ENCODE assay signal across 8 cellular contexts in genomic region chr18:54357082-54357659, GRCh38. TPM values are rescaled to one million over a fixed set of nuclear protein-coding genes. Genes with fewer than 3 reads are reported as not detected.
DNase-seq lines count a peak whose midpoint lies in the region; ATAC-seq and TF ChIP-seq lines count a peak whose summit lies in the region.

No MANE protein-coding gene starts in this region.

- in situ Hi-C loops in GM13977 (cut with MboI; ENCODE audit: low pct_unique_long_range_greater_than_20kb, low sequenced_read_pairs, unreplicated experiment) (no loop called here), mammary epithelial cell (cut with MboI; ENCODE audit: low sequenced_read_pairs in 2 of 2) (no loop called here)

- H3K36me3 Mint-ChIP-seq in type B pancreatic cell: peaks cover 14% of the 10 kb centered on the region

- dilution Hi-C loops in mammary epithelial cell (cut with HindIII; ENCODE audit: low sequenced_read_pairs): no loop called here

- peak overlapping the region; percentile 75 for H3K9ac ChIP-seq in mammary epithelial cell (ENCODE audit: insufficient read depth, low read length)

- H2AFZ ChIP-seq in mammary epithelial cell (ENCODE audit: low read depth, low read length): peak overlapping the region; percentile 99

- peaks cover 2% of the 10 kb centered on the region for H3K27me3 Mint-ChIP-seq in type B pancreatic cell

- H3K9me3 ChIP-seq in mammary epithelial cell (replicated peaks; ENCODE audit: insufficient read depth, low read length) (no peaks in the 10 kb centered on the region), lower lobe of right lung (no peaks in the 10 kb centered on the region)

- H3K4me3 Mint-ChIP-seq in type B pancreatic cell: peak overlapping the region; percentile 99

- no peaks in the 10 kb centered on the region for H3K9me3 Mint-ChIP-seq in type B pancreatic cell

- H3K27me3 ChIP-seq in mammary epithelial cell (ENCODE audit: insufficient read depth, low read length) (no peaks in the 10 kb centered on the region), lower lobe of right lung (ENCODE audit: low read depth) (no peaks in the 10 kb centered on the region)

- peaks cover 17% of the 10 kb centered on the region for H3K79me2 ChIP-seq in mammary epithelial cell (ENCODE audit: insufficient read depth, low read length)

- intact Hi-C loops in mammary epithelial cell (cut with micrococcal nuclease) (loop anchor here (2.0 kb wide), 1 partner anchor 22 kb away; no protein-coding TSS in a partner anchor), lower lobe of right lung (cut with DNase I) (no loop called here)

- BruUV-seq in mammary epithelial cell (replicated peaks; lab: Mats Ljungman, UMichigan): no TSS peak

- 2% methylated on average over 7 of the region's 15 CpGs for WGBS in mammary epithelial cell (ENCODE audit: low coverage, missing lambda C conversion rate)

- H3K4me1 ChIP-seq in mammary epithelial cell (ENCODE audit: insufficient read depth, low read length) (peaks cover 8% of the 10 kb centered on the region), lower lobe of right lung (peaks cover 8% of the 10 kb centered on the region)

- H3K4me3 ChIP-seq in mammary epithelial cell (replicated peaks in 1 of 3; ENCODE audit: insufficient read depth in 1 of 3, low read depth in 2 of 3, low read length in 3 of 3): peak overlapping the region; percentile 86 to 94 (median 89)
- peak overlapping the region; percentile 67 for H3K4me3 ChIP-seq in lower lobe of right lung

- ATAC-seq in GM21825 (IDR thresholded peaks at IDR 0.05; ENCODE audit: unreplicated experiment) (peak; percentile 34), lower lobe of right lung (peak in 1 of 2 donors; percentile 31)

- peak overlapping the region; percentile 70 for H3K27ac ChIP-seq in mammary epithelial cell (ENCODE audit: insufficient read depth, low read depth, low read length)
- H3K27ac ChIP-seq in lower lobe of right lung: peak overlapping the region; percentile 65

- peaks cover 7% of the 10 kb centered on the region for H3K4me1 Mint-ChIP-seq in type B pancreatic cell (ENCODE audit: unreplicated experiment)

- peak overlapping the region; percentile 82 for H3K4me2 ChIP-seq in mammary epithelial cell (ENCODE audit: insufficient read depth, low read depth, low read length)

- DNase-seq in GM13977 (ENCODE audit: low spot score) (peak; percentile 28), NCI-H1092 (lab: John Stamatoyannopoulos, UW) (peak; percentile 51), mammary epithelial cell (peak; percentile 37), lower lobe of right lung (no peak), type B pancreatic cell (ENCODE audit: extremely low spot score, unreplicated experiment) (no peak), NCI-H69 (lab: John Stamatoyannopoulos, UW) (no peak), NOMO-1 treated with dmso at 0.1 percent for 144 hours (lab: John Stamatoyannopoulos, UW; ENCODE audit: unreplicated experiment) (no peak)

- TF ChIP-seq CTCF in GM13977 (IDR thresholded peaks at IDR 0.05; ENCODE audit: extremely low read depth, insufficient read depth, missing control alignments): no peak
- TF ChIP-seq CTCF in mammary epithelial cell (conservative IDR thresholded peaks at IDR 0.05 in 1 of 2, IDR thresholded peaks at IDR 0.05 in 1 of 2; ENCODE audit: extremely low read depth in 1 of 2, insufficient read depth in 1 of 2, low read depth in 1 of 2, low read length in 2 of 2): no peak
- no peak for TF ChIP-seq CTCF in lower lobe of right lung (IDR thresholded peaks at IDR 0.05)
- TF ChIP-seq CTCF in type B pancreatic cell (conservative IDR thresholded peaks at IDR 0.05): no peak

- CTCF ChIA-PET in mammary epithelial cell (lab: Charles Lee; ENCODE audit: low non-redundant PET): interaction anchor here (0.6 kb wide), 1 partner anchor 134 kb away, joined by 3 read pairs; no protein-coding TSS in a partner anchor

- H3K27ac Mint-ChIP-seq in type B pancreatic cell: peak overlapping the region; percentile 94

- H3K36me3 ChIP-seq in mammary epithelial cell (ENCODE audit: insufficient read depth, low read length) (peaks cover 5% of the 10 kb centered on the region), lower lobe of right lung (no peaks in the 10 kb centered on the region)

- H4K20me1 ChIP-seq in mammary epithelial cell (ENCODE audit: insufficient read depth, low read length): no peaks in the 10 kb centered on the region

RNA-seq across cellular contexts. Expression of gene STARD6, which starts 0.5 kb away (rescaled TPM):
- total RNA-seq in mammary epithelial cell (under 1 TPM in 1 of 2 donors, not detected in 1; 0.49 TPM), lower lobe of right lung (not detected), type B pancreatic cell (ENCODE audit: low replicate concordance) (not detected in 2 replicates)
- polyA plus RNA-seq in mammary epithelial cell: 0.14 TPM
- not detected for polyA minus RNA-seq in mammary epithelial cell

RNA-seq across cellular contexts. Expression of gene C18orf54, which starts 0.5 kb away (rescaled TPM):
- total RNA-seq in mammary epithelial cell (10 to 100 TPM in 1 of 2 donors, 1 to 10 TPM in 1; 2.3 to 12.0 TPM), lower lobe of right lung (3.9 TPM), type B pancreatic cell (ENCODE audit: low replicate concordance) (3.8 and 18.4 TPM in 2 replicates)
- polyA plus RNA-seq in mammary epithelial cell: 2.9 TPM
- polyA minus RNA-seq in mammary epithelial cell: 22.1 TPM

Comparison
In these comparisons a context has a peak if more than half of its experiments do, and no peak if none do; other contexts are left out.
1. DNase-seq: peak in GM13977 (single experiment), NCI-H1092 (single experiment) and mammary epithelial cell (single experiment); none in lower lobe of right lung (single experiment), type B pancreatic cell (single experiment), NCI-H69 (single experiment) and NOMO-1 treated with dmso at 0.1 percent for 144 hours (single experiment).